9 cellular contexts compared by ENCODE assay signal in the genomic region with DNA sequence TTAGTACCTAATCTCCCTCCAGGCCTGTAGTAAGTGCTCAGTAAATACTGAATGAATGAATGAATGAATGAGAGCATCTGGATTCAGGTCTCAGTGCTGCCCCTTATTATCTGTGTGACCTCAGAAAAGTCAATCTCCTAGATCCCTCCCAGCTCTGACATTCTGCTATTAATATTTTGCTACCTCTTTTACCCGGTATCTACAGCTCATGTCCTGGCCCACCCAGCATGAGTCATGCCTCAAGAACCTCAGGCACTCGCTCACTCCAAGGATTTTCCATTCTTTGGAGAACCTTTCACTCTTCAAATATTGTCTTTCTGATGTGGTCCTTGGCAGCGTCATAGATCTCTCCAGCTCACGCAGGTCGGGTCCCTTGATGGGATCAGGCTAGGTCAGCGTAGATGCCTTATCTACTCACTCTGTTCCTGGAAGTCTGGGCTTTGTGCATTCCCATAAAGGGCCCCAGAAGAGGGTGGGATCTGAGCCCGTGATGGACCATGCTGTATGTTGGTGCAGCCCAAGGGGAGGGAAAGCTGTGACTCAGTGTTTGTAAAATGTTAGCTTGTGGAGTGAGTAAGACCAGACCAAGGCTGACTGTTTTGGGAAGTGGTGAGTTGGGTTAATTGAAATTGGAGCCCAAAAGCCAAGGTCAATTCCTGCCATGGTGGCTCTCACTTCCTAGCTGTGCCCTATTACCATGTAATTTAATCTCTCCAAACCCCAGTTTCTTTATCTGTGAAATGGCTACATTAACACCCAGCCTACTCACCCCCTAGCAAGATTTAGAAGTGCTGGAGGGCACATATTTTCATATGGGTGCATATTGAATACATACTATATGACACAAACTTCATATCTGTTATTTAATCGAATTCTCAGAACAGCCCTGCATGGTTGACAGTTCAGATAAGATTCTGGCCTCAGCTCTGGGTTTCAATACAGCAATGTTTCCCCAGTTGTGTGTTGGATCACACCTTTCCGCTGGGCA.
DNase-seq lines count a peak whose midpoint lies in the region; ATAC-seq and TF ChIP-seq lines count a peak whose summit lies in the region.
"Had no signal": no experiment of that assay in that cellular context is flagged by ENCODE, and none has a peak within 500 bp of the region (broad histone marks: within the 10 kb centered on the region; RNA-seq: fewer than 3 reads in every experiment).

No MANE protein-coding gene starts in this region.

- H3K4me1 ChIP-seq in Caco-2: peaks cover 43% of the 10 kb centered on the region
- H3K4me1 ChIP-seq in osteoblast (ENCODE audit: insufficient read depth, low read length): peaks cover 28% of the 10 kb centered on the region

- TF ChIP-seq CTCF in Caco-2 (IDR thresholded peaks at IDR 0.05; ENCODE audit: insufficient read depth in 1 of 2, low read depth in 1 of 2, low read length in 1 of 2, severe bottlenecking in 1 of 2, unreplicated experiment in 1 of 2) (no peak), osteoblast (IDR thresholded peaks at IDR 0.05; ENCODE audit: extremely low read depth, low read depth, low read length) (no peak)

- no peaks in the 10 kb centered on the region for H3K27me3 Mint-ChIP-seq in Caco-2 (ENCODE audit: insufficient read depth, unreplicated experiment)

- H3K36me3 Mint-ChIP-seq in Caco-2 (ENCODE audit: insufficient read depth, unreplicated experiment): peaks cover 8% of the 10 kb centered on the region

- CTCF ChIA-PET in Caco-2 (lab: Charles Lee): no interaction called here

- H3K9me3 Mint-ChIP-seq in Caco-2 (ENCODE audit: unreplicated experiment): peaks cover 11% of the 10 kb centered on the region

- peak overlapping the region; percentile 25 for H3K4me2 ChIP-seq in osteoblast (ENCODE audit: insufficient read depth, low read length)

- H3K36me3 ChIP-seq in Caco-2 (ENCODE audit: control insufficient read depth, insufficient read depth, low read length) (no peaks in the 10 kb centered on the region), osteoblast (ENCODE audit: insufficient read depth, low read length) (no peaks in the 10 kb centered on the region)

- H3K27me3 ChIP-seq in Caco-2 (replicated peaks; ENCODE audit: control insufficient read depth, insufficient read depth, low read length) (no peaks in the 10 kb centered on the region), osteoblast (ENCODE audit: insufficient read depth, low read length) (no peaks in the 10 kb centered on the region)

- H4K20me1 ChIP-seq in osteoblast (ENCODE audit: insufficient read depth, low read length): no peaks in the 10 kb centered on the region

- BruUV-seq in Caco-2 (replicated peaks; lab: Mats Ljungman, UMichigan): TSS peak; percentile 99

- no peak for ATAC-seq in HG03432 (IDR thresholded peaks at IDR 0.05; ENCODE audit: unreplicated experiment)

- peak overlapping the region; percentile 92 for H3K27ac ChIP-seq in osteoblast (ENCODE audit: low read depth, low read length)

- no peaks in the 10 kb centered on the region for H3K79me2 ChIP-seq in osteoblast (ENCODE audit: insufficient read depth, low read length)

- no peak overlapping the region for H2AFZ ChIP-seq in osteoblast (ENCODE audit: low read length)

- H3K9me3 ChIP-seq in Caco-2 (peaks cover 3% of the 10 kb centered on the region; the same call in 1 of the 2 replicates), osteoblast (ENCODE audit: low read depth, low read length) (no peaks in the 10 kb centered on the region)

- peak; percentile 86 to 95 for DNase-seq in Caco-2
- peak; percentile 90 for DNase-seq in RKO (ENCODE audit: low spot score)
- DNase-seq in fibroblast of peridontal ligament (ENCODE audit: extremely low read depth): peak; percentile 99
- DNase-seq in osteoblast (ENCODE audit: insufficient read length, low spot score, missing footprints): peak; percentile 90
- no peak for DNase-seq in NCI-H510A treated with DMSO at 0.1 percent for 48 hours (lab: John Stamatoyannopoulos, UW)
- DNase-seq in putamen (ENCODE audit: low spot score): no peak
- no peak for DNase-seq in cortex of kidney (lab: John Stamatoyannopoulos, UW)
- DNase-seq: T-helper 9 cell had no signal

- H3K4me1 Mint-ChIP-seq in Caco-2 (ENCODE audit: low read depth, unreplicated experiment): peaks cover 24% of the 10 kb centered on the region

- POLR2A ChIA-PET in Caco-2 (lab: Charles Lee): interaction anchor here (0.8 kb wide), 1 partner anchor 19 kb away, joined by 3 read pairs; no protein-coding TSS in a partner anchor

- H3K4me3 ChIP-seq in Caco-2 (ENCODE audit: low read depth, low read length) (no peak overlapping the region), osteoblast (ENCODE audit: insufficient read depth, low read length) (no peak overlapping the region)

- intact Hi-C loops in Caco-2 (cut with micrococcal nuclease; ENCODE audit: unreplicated experiment): loop anchor here (5.0 to 10.0 kb wide), 2 partner anchors 52 to 106 kb away; no protein-coding TSS in a partner anchor

- H3K27ac Mint-ChIP-seq in Caco-2 (ENCODE audit: unreplicated experiment): peak overlapping the region; percentile 84

- peak overlapping the region; percentile 15 for H3K4me3 Mint-ChIP-seq in Caco-2 (ENCODE audit: unreplicated experiment)

Comparison
In these comparisons a context has a peak if more than half of its experiments do, and no peak if none do; other contexts are left out.
1. DNase-seq: peak in Caco-2 (2 of 2), RKO (single experiment), fibroblast of peridontal ligament (single experiment) and osteoblast (single experiment); none in NCI-H510A treated with DMSO at 0.1 percent for 48 hours (single experiment), putamen (single experiment) and cortex of kidney (single experiment).